1 cellular context compared by ENCODE assay signal in the genomic region with DNA sequence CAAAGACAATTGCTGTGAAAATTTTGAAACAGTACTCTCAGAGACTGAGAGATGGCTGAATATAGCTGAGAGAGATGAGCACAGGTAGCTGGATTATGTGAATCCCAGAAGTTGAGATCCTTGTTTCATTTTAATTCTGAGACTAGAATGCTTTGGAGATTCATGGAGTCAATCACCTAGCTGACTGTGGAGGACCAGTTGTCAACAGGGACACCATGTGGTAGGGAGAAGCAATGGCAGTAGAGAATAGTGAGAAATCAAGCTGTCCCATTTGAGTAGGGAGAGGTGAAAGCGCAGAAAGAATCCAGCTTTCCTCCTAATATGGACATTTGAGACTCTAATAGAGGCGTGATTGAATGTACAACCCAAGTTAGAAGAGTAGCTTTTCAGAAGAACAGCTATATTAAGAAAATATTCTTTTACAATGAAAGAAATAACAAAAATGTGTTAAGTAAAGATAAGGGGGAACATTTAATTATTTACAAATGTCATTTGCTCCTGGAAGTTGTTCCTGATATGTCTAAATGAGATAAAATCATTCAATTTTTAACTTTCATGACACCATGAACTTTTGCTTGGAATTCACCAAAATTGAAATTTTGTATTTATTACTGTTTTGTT.
TF ChIP-seq lines count a peak whose summit lies in the region.

No MANE protein-coding gene starts in this region.

TF ChIP-seq in HEK293, 187 proteins besides CTCF, POLR2A, EP300 and RAD21 (continued from another document):
- TF ChIP-seq, protein P1, sequence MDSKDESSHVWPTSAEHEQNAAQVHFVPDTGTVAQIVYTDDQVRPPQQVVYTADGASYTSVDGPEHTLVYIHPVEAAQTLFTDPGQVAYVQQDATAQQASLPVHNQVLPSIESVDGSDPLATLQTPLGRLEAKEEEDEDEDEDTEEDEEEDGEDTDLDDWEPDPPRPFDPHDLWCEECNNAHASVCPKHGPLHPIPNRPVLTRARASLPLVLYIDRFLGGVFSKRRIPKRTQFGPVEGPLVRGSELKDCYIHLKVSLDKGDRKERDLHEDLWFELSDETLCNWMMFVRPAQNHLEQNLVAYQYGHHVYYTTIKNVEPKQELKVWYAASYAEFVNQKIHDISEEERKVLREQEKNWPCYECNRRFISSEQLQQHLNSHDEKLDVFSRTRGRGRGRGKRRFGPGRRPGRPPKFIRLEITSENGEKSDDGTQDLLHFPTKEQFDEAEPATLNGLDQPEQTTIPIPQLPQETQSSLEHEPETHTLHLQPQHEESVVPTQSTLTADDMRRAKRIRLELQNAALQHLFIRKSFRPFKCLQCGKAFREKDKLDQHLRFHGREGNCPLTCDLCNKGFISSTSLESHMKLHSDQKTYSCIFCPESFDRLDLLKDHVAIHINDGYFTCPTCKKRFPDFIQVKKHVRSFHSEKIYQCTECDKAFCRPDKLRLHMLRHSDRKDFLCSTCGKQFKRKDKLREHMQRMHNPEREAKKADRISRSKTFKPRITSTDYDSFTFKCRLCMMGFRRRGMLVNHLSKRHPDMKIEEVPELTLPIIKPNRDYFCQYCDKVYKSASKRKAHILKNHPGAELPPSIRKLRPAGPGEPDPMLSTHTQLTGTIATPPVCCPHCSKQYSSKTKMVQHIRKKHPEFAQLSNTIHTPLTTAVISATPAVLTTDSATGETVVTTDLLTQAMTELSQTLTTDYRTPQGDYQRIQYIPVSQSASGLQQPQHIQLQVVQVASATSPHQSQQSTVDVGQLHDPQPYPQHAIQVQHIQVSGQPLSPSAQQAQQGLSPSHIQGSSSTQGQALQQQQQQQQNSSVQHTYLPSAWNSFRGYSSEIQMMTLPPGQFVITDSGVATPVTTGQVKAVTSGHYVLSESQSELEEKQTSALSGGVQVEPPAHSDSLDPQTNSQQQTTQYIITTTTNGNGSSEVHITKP (tag by site-specific recombination; IDR thresholded peaks at IDR 0.05) = 0 out of 2 replicates have a peak, but pooled peaks have one; percentile 21
